1 cellular context compared by ENCODE assay signal in the genomic region with DNA sequence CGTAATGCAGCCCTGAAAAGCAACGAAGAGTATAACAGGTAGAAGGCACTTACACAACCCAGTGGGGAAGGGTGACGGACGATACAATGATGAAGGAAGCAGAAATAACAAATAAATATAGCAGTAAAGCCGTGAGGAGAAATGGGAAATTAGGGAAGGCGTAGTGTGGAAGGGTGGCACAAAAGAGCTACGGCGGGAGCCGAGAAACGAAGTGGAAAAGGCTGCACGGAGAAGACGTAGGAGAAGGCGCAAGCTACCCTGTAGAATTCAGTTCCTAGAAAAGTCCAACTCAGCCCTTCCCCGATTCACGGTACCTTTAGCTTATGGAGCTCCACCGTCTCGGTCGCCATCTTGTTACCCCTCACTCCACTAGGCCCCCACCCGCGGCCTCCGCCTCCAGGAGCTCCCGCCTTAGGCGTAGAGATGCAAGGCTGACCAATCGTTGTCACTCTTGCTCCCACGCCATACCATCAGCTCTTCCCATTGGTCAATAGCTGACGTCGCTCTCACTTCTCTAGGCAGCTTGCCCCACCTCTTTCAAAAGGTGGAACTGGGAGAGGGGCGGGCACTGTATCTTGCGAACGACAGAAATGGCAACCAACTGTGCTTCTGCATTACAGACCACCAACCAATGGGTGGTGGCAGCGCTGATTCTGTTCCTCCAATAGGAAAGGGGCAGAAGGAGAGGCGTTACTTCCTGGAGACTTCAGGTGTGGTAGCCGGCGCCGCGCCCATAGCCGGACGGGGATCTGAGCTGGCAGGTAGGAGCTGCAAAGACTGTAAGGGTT.
A peak's percentile ranks its signal among the peaks of the same experiment; 100 is the strongest.
TF ChIP-seq lines count a peak whose summit lies in the region.

TSS of gene ORMDL2 (plus strand) at position 690 of the 788 bp plus-strand sequence. CDS start 959 bp downstream, outside the sequence.
A gene with protein sequence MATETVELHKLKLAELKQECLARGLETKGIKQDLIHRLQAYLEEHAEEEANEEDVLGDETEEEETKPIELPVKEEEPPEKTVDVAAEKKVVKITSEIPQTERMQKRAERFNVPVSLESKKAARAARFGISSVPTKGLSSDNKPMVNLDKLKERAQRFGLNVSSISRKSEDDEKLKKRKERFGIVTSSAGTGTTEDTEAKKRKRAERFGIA (minus strand): TSS at position 373 of the 788 bp plus-strand sequence. CDS start 23 bp downstream, at position 350.

TF ChIP-seq in HEK293, 187 proteins besides CTCF, POLR2A, EP300 and RAD21 (continued from another document):
- TF ChIP-seq, protein P1, sequence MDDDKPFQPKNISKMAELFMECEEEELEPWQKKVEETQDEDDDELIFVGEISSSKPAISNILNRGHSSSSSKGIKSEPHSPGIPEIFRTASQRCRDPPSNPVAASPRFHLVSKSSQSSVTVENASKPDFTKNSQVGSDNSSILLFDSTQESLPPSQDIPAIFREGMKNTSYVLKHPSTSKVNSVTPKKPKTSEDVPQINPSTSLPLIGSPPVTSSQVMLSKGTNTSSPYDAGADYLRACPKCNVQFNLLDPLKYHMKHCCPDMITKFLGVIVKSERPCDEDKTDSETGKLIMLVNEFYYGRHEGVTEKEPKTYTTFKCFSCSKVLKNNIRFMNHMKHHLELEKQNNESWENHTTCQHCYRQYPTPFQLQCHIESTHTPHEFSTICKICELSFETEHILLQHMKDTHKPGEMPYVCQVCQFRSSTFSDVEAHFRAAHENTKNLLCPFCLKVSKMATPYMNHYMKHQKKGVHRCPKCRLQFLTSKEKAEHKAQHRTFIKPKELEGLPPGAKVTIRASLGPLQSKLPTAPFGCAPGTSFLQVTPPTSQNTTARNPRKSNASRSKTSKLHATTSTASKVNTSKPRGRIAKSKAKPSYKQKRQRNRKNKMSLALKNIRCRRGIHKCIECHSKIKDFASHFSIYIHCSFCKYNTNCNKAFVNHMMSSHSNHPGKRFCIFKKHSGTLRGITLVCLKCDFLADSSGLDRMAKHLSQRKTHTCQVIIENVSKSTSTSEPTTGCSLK (tag by site-specific recombination; IDR thresholded peaks at IDR 0.05): no peak
- TF ChIP-seq, protein P2, sequence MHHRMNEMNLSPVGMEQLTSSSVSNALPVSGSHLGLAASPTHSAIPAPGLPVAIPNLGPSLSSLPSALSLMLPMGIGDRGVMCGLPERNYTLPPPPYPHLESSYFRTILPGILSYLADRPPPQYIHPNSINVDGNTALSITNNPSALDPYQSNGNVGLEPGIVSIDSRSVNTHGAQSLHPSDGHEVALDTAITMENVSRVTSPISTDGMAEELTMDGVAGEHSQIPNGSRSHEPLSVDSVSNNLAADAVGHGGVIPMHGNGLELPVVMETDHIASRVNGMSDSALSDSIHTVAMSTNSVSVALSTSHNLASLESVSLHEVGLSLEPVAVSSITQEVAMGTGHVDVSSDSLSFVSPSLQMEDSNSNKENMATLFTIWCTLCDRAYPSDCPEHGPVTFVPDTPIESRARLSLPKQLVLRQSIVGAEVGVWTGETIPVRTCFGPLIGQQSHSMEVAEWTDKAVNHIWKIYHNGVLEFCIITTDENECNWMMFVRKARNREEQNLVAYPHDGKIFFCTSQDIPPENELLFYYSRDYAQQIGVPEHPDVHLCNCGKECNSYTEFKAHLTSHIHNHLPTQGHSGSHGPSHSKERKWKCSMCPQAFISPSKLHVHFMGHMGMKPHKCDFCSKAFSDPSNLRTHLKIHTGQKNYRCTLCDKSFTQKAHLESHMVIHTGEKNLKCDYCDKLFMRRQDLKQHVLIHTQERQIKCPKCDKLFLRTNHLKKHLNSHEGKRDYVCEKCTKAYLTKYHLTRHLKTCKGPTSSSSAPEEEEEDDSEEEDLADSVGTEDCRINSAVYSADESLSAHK (tag by site-specific recombination; IDR thresholded peaks at IDR 0.05): no peak
- TF ChIP-seq, protein P3, sequence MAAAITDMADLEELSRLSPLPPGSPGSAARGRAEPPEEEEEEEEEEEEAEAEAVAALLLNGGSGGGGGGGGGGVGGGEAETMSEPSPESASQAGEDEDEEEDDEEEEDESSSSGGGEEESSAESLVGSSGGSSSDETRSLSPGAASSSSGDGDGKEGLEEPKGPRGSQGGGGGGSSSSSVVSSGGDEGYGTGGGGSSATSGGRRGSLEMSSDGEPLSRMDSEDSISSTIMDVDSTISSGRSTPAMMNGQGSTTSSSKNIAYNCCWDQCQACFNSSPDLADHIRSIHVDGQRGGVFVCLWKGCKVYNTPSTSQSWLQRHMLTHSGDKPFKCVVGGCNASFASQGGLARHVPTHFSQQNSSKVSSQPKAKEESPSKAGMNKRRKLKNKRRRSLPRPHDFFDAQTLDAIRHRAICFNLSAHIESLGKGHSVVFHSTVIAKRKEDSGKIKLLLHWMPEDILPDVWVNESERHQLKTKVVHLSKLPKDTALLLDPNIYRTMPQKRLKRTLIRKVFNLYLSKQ (tag by site-specific recombination; IDR thresholded peaks at IDR 0.05; ENCODE audit: borderline replicate concordance): no peak
- peak; percentile 68 for TF ChIP-seq ZEB2 (tag by site-specific recombination; IDR thresholded peaks at IDR 0.05)
TF ChIP-seq in HEK293: peak in this region for 53.
